ENCODE assay signal across 8 cellular contexts in the genomic region with DNA sequence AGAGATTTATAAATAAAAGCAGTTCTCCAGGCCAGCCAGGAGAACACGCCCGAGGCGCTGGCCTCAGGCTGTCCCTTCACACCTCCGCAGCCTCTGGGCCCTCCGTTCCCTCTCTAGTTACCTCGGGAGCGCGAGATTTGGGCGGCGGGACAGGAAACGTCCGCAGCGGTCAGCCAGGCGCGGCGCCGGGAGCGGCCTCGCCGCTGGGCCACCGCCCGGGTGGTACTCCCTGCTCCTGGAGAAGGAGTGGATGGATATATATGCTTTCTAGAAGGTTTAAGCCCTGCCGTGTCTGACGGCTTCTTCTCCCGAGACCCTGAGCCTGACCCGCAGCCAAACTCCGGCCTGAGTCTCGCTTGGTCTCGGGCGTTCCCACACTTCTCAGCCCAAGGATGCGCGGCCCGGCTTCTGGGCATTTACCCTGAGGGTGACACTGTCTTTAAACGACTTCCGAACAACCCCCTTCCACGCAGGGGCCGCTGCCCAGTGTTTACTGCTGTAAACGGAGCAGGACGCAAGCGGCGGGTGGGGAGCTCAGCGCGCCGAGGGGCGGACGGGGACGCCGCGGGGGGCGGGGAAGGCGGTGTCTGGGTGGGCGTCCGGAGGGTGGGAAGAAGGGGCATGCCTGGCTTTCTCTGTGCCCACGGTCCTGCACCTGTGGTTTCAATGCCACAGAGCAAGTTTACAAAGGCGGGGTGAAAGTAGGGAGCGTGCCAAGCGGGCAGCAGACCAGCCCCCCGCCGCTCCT. TPM values are rescaled to one million over a fixed set of nuclear protein-coding genes. Genes with fewer than 3 reads are reported as not detected.
DNase-seq lines count a peak whose midpoint lies in the region; ATAC-seq and TF ChIP-seq lines count a peak whose summit lies in the region.

No MANE protein-coding gene starts in this region.

- H3K27me3 Mint-ChIP-seq in brain, result peaks cover 70% of the 10 kb centered on the region
- peaks cover 41 to 59% (median 46%) of the 10 kb centered on the region in 3 donors for H3K27me3 Mint-ChIP-seq in naive B cell
- peaks cover 73% of the 10 kb centered on the region for H3K27me3 Mint-ChIP-seq in activated naive CD4-positive, alpha-beta T cell treated with anti-CD3 and anti-CD28 coated beads for 36 hours (ENCODE audit: low read depth)

- peaks cover 0 to 90% (median 76%) of the 10 kb centered on the region in 11 experiments; a peak in 19 of 22 replicates for H4K20me1 ChIP-seq in BLaER1 treated with 17β-estradiol and CSF1 and Interleukin-3, amounts not matched to agents 10 nM and 100 nM

- peak overlapping the region; percentile 41 to 64 (median 50); a peak in 17 of 20 replicates for H3K4me3 ChIP-seq in BLaER1 treated with 17β-estradiol and CSF1 and Interleukin-3, amounts not matched to agents 10 nM and 100 nM

- H3K9me3 Mint-ChIP-seq in brain (peaks cover 0 to 20% (median 4%) of the 10 kb centered on the region in 5 experiments), naive B cell (peaks cover 0 to 52% (median 31%) of the 10 kb centered on the region in 7 donors)
- peaks cover 2% of the 10 kb centered on the region for H3K9me3 Mint-ChIP-seq in activated naive CD4-positive, alpha-beta T cell treated with anti-CD3 and anti-CD28 coated beads for 36 hours

- peak overlapping the region; percentile 73 to 91 (median 84) for H3K4me2 ChIP-seq in BLaER1 treated with 17β-estradiol and CSF1 and Interleukin-3, amounts not matched to agents 10 nM and 100 nM

- DNase-seq in HK-2 (ENCODE audit: unreplicated experiment), result peak; percentile 47
- DNase-seq in naive B cell, result no peak
- no peak for DNase-seq in omental fat pad (ENCODE audit: low spot score)
- DNase-seq in D341Med (ENCODE audit: low spot score), result no peak
- DNase-seq in activated naive CD4-positive, alpha-beta T cell treated with anti-CD3 and anti-CD28 coated beads for 36 hours, result no peak

- H3K36me3 Mint-ChIP-seq in brain (peaks cover 14% of the 10 kb centered on the region), naive B cell (peaks cover 0 to 19% of the 10 kb centered on the region in 2 donors)
- H3K36me3 Mint-ChIP-seq in activated naive CD4-positive, alpha-beta T cell treated with anti-CD3 and anti-CD28 coated beads for 36 hours (ENCODE audit: low read depth), result peaks cover 3% of the 10 kb centered on the region

- no peak for TF ChIP-seq CTCF in brain (conservative IDR thresholded peaks at IDR 0.05)
- no peak for TF ChIP-seq CTCF in omental fat pad (IDR thresholded peaks at IDR 0.05)

- H3K4me1 ChIP-seq in BLaER1 treated with 17β-estradiol and CSF1 and Interleukin-3, amounts not matched to agents 10 nM and 100 nM, result peaks cover 10 to 24% (median 16%) of the 10 kb centered on the region in 10 experiments; a peak in 19 of 20 replicates

- H3K4me1 Mint-ChIP-seq in brain (peaks cover 27% of the 10 kb centered on the region), naive B cell (peaks cover 4 to 15% (median 6%) of the 10 kb centered on the region in 3 donors)
- H3K4me1 Mint-ChIP-seq in activated naive CD4-positive, alpha-beta T cell treated with anti-CD3 and anti-CD28 coated beads for 36 hours (ENCODE audit: low read depth), result peaks cover 20% of the 10 kb centered on the region

- peaks cover 97 to 100% (median 99%) of the 10 kb centered on the region in 11 experiments for H3K27me3 ChIP-seq in BLaER1 treated with 17β-estradiol and CSF1 and Interleukin-3, amounts not matched to agents 10 nM and 100 nM

- H3K27ac Mint-ChIP-seq in brain (peak overlapping the region; percentile 83 to 99 (median 96)), naive B cell (peak overlapping the region in 2 of 6 donors; percentile 89 to 93)
- no peak overlapping the region for H3K27ac Mint-ChIP-seq in activated naive CD4-positive, alpha-beta T cell treated with anti-CD3 and anti-CD28 coated beads for 36 hours

- H3K36me3 ChIP-seq in BLaER1 treated with 17β-estradiol and CSF1 and Interleukin-3, amounts not matched to agents 10 nM and 100 nM, result no peaks in the 10 kb centered on the region

- H3K9ac ChIP-seq in BLaER1 treated with 17β-estradiol and CSF1 and Interleukin-3, amounts not matched to agents 10 nM and 100 nM, result no peak overlapping the region

- ATAC-seq in naive B cell (ENCODE audit: low read depth in 2 of 2), result no peak
- no peak for ATAC-seq in omental fat pad (ENCODE audit: low FRiP score)
- ATAC-seq in HG03571 (IDR thresholded peaks at IDR 0.05; ENCODE audit: unreplicated experiment), result no peak

- H3K9me3 ChIP-seq in BLaER1 treated with 17β-estradiol and CSF1 and Interleukin-3, amounts not matched to agents 10 nM and 100 nM (replicated peaks in 1 of 11), result peaks cover 11 to 47% (median 36%) of the 10 kb centered on the region in 11 experiments

- H3K27ac ChIP-seq in BLaER1 treated with 17β-estradiol and CSF1 and Interleukin-3, amounts not matched to agents 10 nM and 100 nM, result no peak overlapping the region

- intact Hi-C loops in activated naive CD4-positive, alpha-beta T cell treated with anti-CD3 and anti-CD28 coated beads for 36 hours (cut with micrococcal nuclease), result loop anchor here (2.0 to 10.0 kb wide), 6 partner anchors 23 to 695 kb away; a partner anchor contains a TSS

- H3K4me3 Mint-ChIP-seq in brain (peak overlapping the region; percentile 78 to 91 (median 83)), naive B cell (peak overlapping the region; percentile 12 to 70 (median 50))
- H3K4me3 Mint-ChIP-seq in activated naive CD4-positive, alpha-beta T cell treated with anti-CD3 and anti-CD28 coated beads for 36 hours, result no peak overlapping the region

- CTCF ChIA-PET in activated naive CD4-positive, alpha-beta T cell treated with anti-CD3 and anti-CD28 coated beads for 36 hours (lab: Charles Lee), result no interaction called here

RNA-seq across cellular contexts. Expression of a gene that starts 2.0 kb away (rescaled TPM):
- polyA plus RNA-seq in brain (ENCODE audit: insufficient read depth, low read depth, low replicate concordance), result 300 TPM
- polyA plus RNA-seq in naive B cell (ENCODE audit: low read depth in 6 of 6), result not detected
- not detected for total RNA-seq in omental fat pad
- not detected for total RNA-seq in activated naive CD4-positive, alpha-beta T cell treated with anti-CD3 and anti-CD28 coated beads for 36 hours

RNA-seq across cellular contexts. Expression of a gene that starts 8.1 kb away (rescaled TPM):
- polyA plus RNA-seq in brain (ENCODE audit: insufficient read depth, low read depth, low replicate concordance), result 49.1 TPM
- not detected for polyA plus RNA-seq in naive B cell (ENCODE audit: low read depth in 6 of 6)
- total RNA-seq in omental fat pad, result not detected
- total RNA-seq in activated naive CD4-positive, alpha-beta T cell treated with anti-CD3 and anti-CD28 coated beads for 36 hours, result not detected
